In the genomic region with DNA sequence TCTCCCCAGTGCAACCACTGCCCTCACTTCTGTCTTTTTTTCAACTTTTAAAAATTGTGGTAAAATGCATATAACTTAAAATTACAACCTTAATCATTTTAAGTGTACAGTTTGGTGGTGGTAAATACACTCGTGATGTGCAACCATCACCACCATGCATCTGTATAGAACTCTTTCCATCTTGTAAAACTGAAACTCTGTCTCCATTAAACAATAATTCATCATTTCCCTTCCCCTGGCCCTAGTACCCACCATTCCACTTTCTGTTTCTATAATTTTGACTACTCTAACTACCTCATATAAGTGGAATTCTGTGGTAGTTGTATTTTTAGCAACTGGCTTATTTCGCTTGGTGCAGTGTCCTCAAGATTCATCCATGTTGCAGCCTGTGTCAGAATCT, we compare ENCODE assay signal across 17 cellular contexts.
"Had no signal": no experiment of that assay in that cellular context is flagged by ENCODE, and none has a peak within 500 bp of the region (broad histone marks: within the 10 kb centered on the region; RNA-seq: fewer than 3 reads in every experiment).

No MANE protein-coding gene starts in this region.

- H3K27me3 Mint-ChIP-seq: progenitor cell of endocrine pancreas had no signal

- DNase-seq: activated CD4-positive, alpha-beta T cell treated with anti-CD3 and anti-CD28 coated beads for 4 hours; activated gamma-delta T cell; adrenal gland; effector CD4-positive, alpha-beta T cell; gastrocnemius medialis; left lung; midbrain; stimulated activated CD4-positive, alpha-beta T cell treated with anti-CD3 and anti-CD28 coated beads, Interleukin-12 subunit alpha, Interleukin-12 subunit beta, amount 100 ng/mL, for 4 hours; stimulated activated CD4-positive, alpha-beta T cell treated with anti-CD3 and anti-CD28 coated beads, Interleukin-1b, Interleukin-23, amount 100 ng/mL, for 48 hours; stimulated activated CD8-positive, alpha-beta memory T cell treated with anti-CD3 and anti-CD28 coated beads, Interleukin-4, amount 100 ng/mL, for 48 hours; stimulated activated naive CD4-positive, alpha-beta T cell treated with Interleukin-2 at 50 U/mL for 16 hours; transverse colon; uterus; WERI-Rb-1 had no signal

- H3K27ac Mint-ChIP-seq: neural progenitor cell, progenitor cell of endocrine pancreas had no signal

- H3K4me3 Mint-ChIP-seq: neural progenitor cell had no signal

- H3K4me1 Mint-ChIP-seq: neural progenitor cell had no signal

- ATAC-seq: esophagus mucosa, gastrocnemius medialis, left lung had no signal
